In the genomic region with DNA sequence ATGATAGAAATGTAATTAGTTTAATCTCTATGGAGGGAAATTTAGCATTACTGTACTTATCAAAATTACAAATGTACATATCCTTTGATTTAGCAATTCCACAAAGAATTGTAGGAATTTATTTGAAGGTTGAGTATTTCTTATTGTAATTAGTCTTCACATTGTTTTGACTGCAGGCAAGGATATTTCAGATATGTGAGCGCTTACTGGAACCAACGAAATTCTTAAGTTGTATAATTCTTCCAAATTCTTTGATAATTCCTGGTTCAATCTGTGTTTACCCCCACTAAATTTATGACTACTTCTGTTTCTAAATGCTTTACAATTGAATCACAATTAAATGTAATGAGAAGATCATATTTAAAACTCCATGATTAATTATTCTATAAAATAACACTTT, we compare ENCODE assay signal across 15 cellular contexts. TPM values are rescaled to one million over a fixed set of nuclear protein-coding genes. Genes with fewer than 3 reads are reported as not detected.
DNase-seq lines count a peak whose midpoint lies in the region; ATAC-seq lines count a peak whose summit lies in the region.
"Had no signal": no experiment of that assay in that cellular context is flagged by ENCODE, and none has a peak within 500 bp of the region (broad histone marks: within the 10 kb centered on the region; RNA-seq: fewer than 3 reads in every experiment).

No MANE protein-coding gene starts in this region.

- H3K4me3 ChIP-seq in adipocyte (ENCODE audit: low read length), result no peak overlapping the region
- H3K4me3 ChIP-seq in aorta (ENCODE audit: low read length in 2 of 2), result no peak overlapping the region
- H3K4me3 ChIP-seq: BLaER1 treated with 17β-estradiol and CSF1 and Interleukin-3, amounts not matched to agents 10 nM and 100 nM; GM23338 had no signal

- H3K36me3 ChIP-seq in adipocyte (ENCODE audit: control insufficient read depth, insufficient read depth, low read length, severe bottlenecking) (no peaks in the 10 kb centered on the region), aorta (ENCODE audit: control insufficient read depth in 1 of 2, insufficient read depth in 2 of 2, low read length in 1 of 2) (peaks cover 0 to 1% of the 10 kb centered on the region in 2 donors)
- H3K36me3 ChIP-seq: BLaER1 treated with 17β-estradiol and CSF1 and Interleukin-3, amounts not matched to agents 10 nM and 100 nM had no signal

- H3K4me1 ChIP-seq in adipocyte (ENCODE audit: control insufficient read depth, insufficient read depth, low read length) (peaks cover 15% of the 10 kb centered on the region), aorta (ENCODE audit: control insufficient read depth in 1 of 2, insufficient read depth in 2 of 2, low read length in 2 of 2) (no peaks in the 10 kb centered on the region)
- H3K4me1 ChIP-seq: BLaER1 treated with 17β-estradiol and CSF1 and Interleukin-3, amounts not matched to agents 10 nM and 100 nM had no signal

- H3K9ac ChIP-seq in adipocyte (ENCODE audit: low read length), result no peak overlapping the region
- H3K9ac ChIP-seq: BLaER1 treated with 17β-estradiol and CSF1 and Interleukin-3, amounts not matched to agents 10 nM and 100 nM; KMS-11 had no signal

- H3K27ac ChIP-seq in aorta (ENCODE audit: low read depth in 1 of 2, low read length in 2 of 2), result no peak overlapping the region
- H3K27ac ChIP-seq: BLaER1 treated with 17β-estradiol and CSF1 and Interleukin-3, amounts not matched to agents 10 nM and 100 nM; KMS-11 had no signal

- peaks cover 18% of the 10 kb centered on the region for H3K27me3 Mint-ChIP-seq in activated CD4-positive, alpha-beta T cell treated with anti-CD3 and anti-CD28 coated beads, Interleukin-2, amount 10 ng/mL, durations not matched to agents 24 days and 14 days

- H3K4me1 Mint-ChIP-seq in activated CD4-positive, alpha-beta T cell treated with anti-CD3 and anti-CD28 coated beads, Interleukin-2, amount 10 ng/mL, durations not matched to agents 24 days and 14 days, result peaks cover 1% of the 10 kb centered on the region
- H3K4me1 Mint-ChIP-seq: B cell had no signal

- peaks cover 22% of the 10 kb centered on the region for H3K9me3 ChIP-seq in adipocyte (ENCODE audit: control insufficient read depth, low read length)
- peaks cover 2% of the 10 kb centered on the region for H3K9me3 ChIP-seq in aorta (ENCODE audit: control insufficient read depth, low read length)

- H3K27me3 ChIP-seq in adipocyte (replicated peaks; ENCODE audit: control insufficient read depth, insufficient read depth, low read length) (no peaks in the 10 kb centered on the region), aorta (ENCODE audit: control insufficient read depth in 1 of 2, insufficient read depth in 2 of 2, low read length in 1 of 2) (no peaks in the 10 kb centered on the region)
- H3K27me3 ChIP-seq: BLaER1 treated with 17β-estradiol and CSF1 and Interleukin-3, amounts not matched to agents 10 nM and 100 nM had no signal

- no peaks in the 10 kb centered on the region for H3K36me3 Mint-ChIP-seq in activated CD4-positive, alpha-beta T cell treated with anti-CD3 and anti-CD28 coated beads, Interleukin-2, amount 10 ng/mL, durations not matched to agents 24 days and 14 days (ENCODE audit: low read depth)
- H3K36me3 Mint-ChIP-seq: CD8-positive, alpha-beta T cell had no signal

- H3K4me3 Mint-ChIP-seq in activated CD4-positive, alpha-beta T cell treated with anti-CD3 and anti-CD28 coated beads, Interleukin-2, amount 10 ng/mL, durations not matched to agents 24 days and 14 days, result no peak overlapping the region
- H3K4me3 Mint-ChIP-seq: B cell; CD8-positive, alpha-beta T cell; GM23338 had no signal

- no peak overlapping the region for H3K27ac Mint-ChIP-seq in activated CD4-positive, alpha-beta T cell treated with anti-CD3 and anti-CD28 coated beads, Interleukin-2, amount 10 ng/mL, durations not matched to agents 24 days and 14 days
- H3K27ac Mint-ChIP-seq: B cell; CD8-positive, alpha-beta T cell; GM23338 had no signal

- WGBS in aorta, 2 donors, result 88 to 97% methylated on average over 2 of the region's 2 CpGs

- DNase-seq in EL (peak; percentile 22), adipocyte (ENCODE audit: low read depth) (peak; percentile 22), iris pigment epithelial cell (ENCODE audit: low read depth) (peak; percentile 14), aorta (no peak), Kasumi-1 (lab: John Stamatoyannopoulos, UW) (no peak)
- no peak for DNase-seq in activated CD4-positive, alpha-beta T cell treated with anti-CD3 and anti-CD28 coated beads, Interleukin-2, amount 10 ng/mL, durations not matched to agents 24 days and 14 days
- DNase-seq: Calu3; CD8-positive, alpha-beta T cell; DMS79 treated with DMSO at 0.1 percent for 48 hours; HCEC 1CT had no signal

- intact Hi-C loops in aorta (cut with DNase I), result loop anchor here (2.0 to 10.0 kb wide), 3 partner anchors 137 to 191 kb away; no protein-coding TSS in a partner anchor
- intact Hi-C loops in activated CD4-positive, alpha-beta T cell treated with anti-CD3 and anti-CD28 coated beads, Interleukin-2, amount 10 ng/mL, durations not matched to agents 24 days and 14 days (cut with micrococcal nuclease), result loop anchor here (2.0 to 10.0 kb wide), 2 partner anchors 133 to 333 kb away; no protein-coding TSS in a partner anchor

- ATAC-seq in aorta (ENCODE audit: low FRiP score), result no peak
- ATAC-seq in HG02623 (IDR thresholded peaks at IDR 0.05; ENCODE audit: unreplicated experiment), result no peak
- ATAC-seq: CD8-positive, alpha-beta T cell; GM23338 had no signal

- no peaks in the 10 kb centered on the region for H3K9me3 Mint-ChIP-seq in activated CD4-positive, alpha-beta T cell treated with anti-CD3 and anti-CD28 coated beads, Interleukin-2, amount 10 ng/mL, durations not matched to agents 24 days and 14 days

RNA-seq across cellular contexts. Expression of a gene that starts 26.9 kb away (rescaled TPM):
- total RNA-seq in aorta, result 10 to 100 TPM; 42.8 to 50.3 TPM
- 1 to 10 TPM; 7.1 TPM for polyA plus RNA-seq in aorta
- 0.40 and 0.45 TPM in 2 replicates for total RNA-seq in activated CD4-positive, alpha-beta T cell treated with anti-CD3 and anti-CD28 coated beads, Interleukin-2, amount 10 ng/mL, durations not matched to agents 24 days and 14 days

Comparison
In these comparisons a context has a peak if more than half of its experiments do, and no peak if none do; other contexts are left out.
1. DNase-seq: peak in EL (single experiment), adipocyte (single experiment) and iris pigment epithelial cell (single experiment); none in aorta (0 of 2), Kasumi-1 (0 of 2) and activated CD4-positive, alpha-beta T cell treated with anti-CD3 and anti-CD28 coated beads, Interleukin-2, amount 10 ng/mL, durations not matched to agents 24 days and 14 days (single experiment).
2. RNA of a gene that starts 26.9 kb away (total RNA-seq): 42.8 to 50.3 TPM in aorta; 0.40 to 0.45 TPM in activated CD4-positive, alpha-beta T cell treated with anti-CD3 and anti-CD28 coated beads, Interleukin-2, amount 10 ng/mL, durations not matched to agents 24 days and 14 days; every median in the first group is over 10 times any median in the second.